8 cellular contexts compared by ENCODE assay signal in the genomic region with DNA sequence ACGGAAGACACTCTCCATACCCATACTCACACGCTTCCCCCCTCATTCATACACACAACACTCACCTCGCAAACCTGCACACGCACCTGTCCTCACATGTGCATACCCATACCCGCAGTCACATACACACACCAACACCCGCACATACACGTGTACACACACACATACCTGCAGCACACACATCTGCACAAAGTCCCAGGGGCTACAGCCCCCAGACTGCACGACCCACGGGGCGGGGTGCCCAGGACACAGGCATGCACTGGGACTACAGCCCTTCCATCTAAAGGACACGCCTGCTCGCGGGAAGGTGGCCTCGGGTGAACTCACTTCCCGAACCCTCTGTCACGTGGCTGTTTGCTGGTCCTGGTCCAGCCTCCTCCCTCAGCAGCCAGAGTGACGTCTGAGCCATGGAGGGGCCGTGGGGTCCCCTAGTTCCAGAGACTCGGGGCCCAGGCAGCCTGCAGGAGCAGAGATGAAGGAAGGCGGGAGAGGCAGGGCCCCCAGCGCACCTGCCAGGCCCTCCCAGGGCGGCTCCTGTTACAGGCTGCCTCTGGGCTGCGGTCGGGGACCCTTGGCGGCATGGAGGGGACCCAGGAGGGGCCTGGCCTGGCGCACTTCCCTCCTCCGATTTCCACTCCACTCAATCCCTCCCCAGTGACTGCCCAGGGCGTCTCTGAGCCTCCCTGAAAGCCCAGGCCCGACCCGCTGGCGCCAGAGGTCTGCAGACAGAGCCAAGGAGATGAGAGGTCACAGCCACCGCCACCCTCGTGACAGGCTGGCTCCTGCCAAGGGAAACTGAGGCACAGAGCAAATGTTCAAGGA. TPM values are rescaled to one million over a fixed set of nuclear protein-coding genes. Genes with fewer than 3 reads are reported as not detected.
DNase-seq lines count a peak whose midpoint lies in the region; ATAC-seq and TF ChIP-seq lines count a peak whose summit lies in the region.

No MANE protein-coding gene starts in this region.

- peak overlapping the region; percentile 82 for H3K4me3 Mint-ChIP-seq in activated naive CD4-positive, alpha-beta T cell treated with anti-CD3 and anti-CD28 coated beads, Interleukin-2, amount 50 U/mL, for 24 hours
- peak overlapping the region; percentile 76 for H3K4me3 Mint-ChIP-seq in dendritic cell treated with granulocyte-macrophage colony-stimulating factor and Interleukin-4, amounts not matched to agents 40 ng/mL and 50 ng/mL, for 4 days

- TF ChIP-seq CTCF in vagina (IDR thresholded peaks at IDR 0.05), result no peak

- ATAC-seq in GM18520 (IDR thresholded peaks at IDR 0.05; ENCODE audit: unreplicated experiment), result no peak
- ATAC-seq in HG02763 (IDR thresholded peaks at IDR 0.05; ENCODE audit: unreplicated experiment), result no peak

- no peak for TF ChIP-seq POLR2A in vagina (IDR thresholded peaks at IDR 0.05)

- intact Hi-C loops in dendritic cell treated with granulocyte-macrophage colony-stimulating factor and Interleukin-4, amounts not matched to agents 40 ng/mL and 50 ng/mL, for 4 days (cut with micrococcal nuclease), result loop anchor here (5.0 to 10.0 kb wide), 2 partner anchors 34 to 109 kb away; no protein-coding TSS in a partner anchor
- intact Hi-C loops in vagina (cut with DNase I), result no loop called here

- H3K27me3 Mint-ChIP-seq in activated naive CD4-positive, alpha-beta T cell treated with anti-CD3 and anti-CD28 coated beads, Interleukin-2, amount 50 U/mL, for 24 hours, result no peaks in the 10 kb centered on the region
- H3K27me3 Mint-ChIP-seq in dendritic cell treated with granulocyte-macrophage colony-stimulating factor and Interleukin-4, amounts not matched to agents 40 ng/mL and 50 ng/mL, for 4 days, result no peaks in the 10 kb centered on the region

- peak overlapping the region in 1 of 2 donors; percentile 17 for H3K4me3 ChIP-seq in vagina

- no peaks in the 10 kb centered on the region for H3K36me3 Mint-ChIP-seq in activated naive CD4-positive, alpha-beta T cell treated with anti-CD3 and anti-CD28 coated beads, Interleukin-2, amount 50 U/mL, for 24 hours
- peaks cover 87% of the 10 kb centered on the region for H3K36me3 Mint-ChIP-seq in dendritic cell treated with granulocyte-macrophage colony-stimulating factor and Interleukin-4, amounts not matched to agents 40 ng/mL and 50 ng/mL, for 4 days (ENCODE audit: low read depth)

- peaks cover 61% of the 10 kb centered on the region for H3K4me1 ChIP-seq in vagina

- H3K4me1 Mint-ChIP-seq in activated naive CD4-positive, alpha-beta T cell treated with anti-CD3 and anti-CD28 coated beads, Interleukin-2, amount 50 U/mL, for 24 hours, result peaks cover 71% of the 10 kb centered on the region
- peaks cover 100% of the 10 kb centered on the region for H3K4me1 Mint-ChIP-seq in dendritic cell treated with granulocyte-macrophage colony-stimulating factor and Interleukin-4, amounts not matched to agents 40 ng/mL and 50 ng/mL, for 4 days (ENCODE audit: low read depth)

- peak overlapping the region; percentile 57 for H3K27ac ChIP-seq in vagina

- no peaks in the 10 kb centered on the region for H3K9me3 Mint-ChIP-seq in activated naive CD4-positive, alpha-beta T cell treated with anti-CD3 and anti-CD28 coated beads, Interleukin-2, amount 50 U/mL, for 24 hours
- no peaks in the 10 kb centered on the region for H3K9me3 Mint-ChIP-seq in dendritic cell treated with granulocyte-macrophage colony-stimulating factor and Interleukin-4, amounts not matched to agents 40 ng/mL and 50 ng/mL, for 4 days

- H3K27me3 ChIP-seq in vagina, result no peaks in the 10 kb centered on the region

- H3K9me3 ChIP-seq in vagina, result no peaks in the 10 kb centered on the region

- no peak for DNase-seq in activated naive CD4-positive, alpha-beta T cell (lab: John Stamatoyannopoulos, UW)
- peak; percentile 27 for DNase-seq in midbrain (lab: John Stamatoyannopoulos, UW)
- DNase-seq in vagina (ENCODE audit: extremely low spot score in 2 of 2), result no peak
- DNase-seq in epidermal melanocyte (ENCODE audit: insufficient read length, low spot score), result no peak

- peak overlapping the region; percentile 10 for H3K27ac Mint-ChIP-seq in activated naive CD4-positive, alpha-beta T cell treated with anti-CD3 and anti-CD28 coated beads, Interleukin-2, amount 50 U/mL, for 24 hours
- H3K27ac Mint-ChIP-seq in dendritic cell treated with granulocyte-macrophage colony-stimulating factor and Interleukin-4, amounts not matched to agents 40 ng/mL and 50 ng/mL, for 4 days, result peak overlapping the region; percentile 91

- H3K36me3 ChIP-seq in vagina, result no peaks in the 10 kb centered on the region

RNA-seq across cellular contexts. Expression of a gene that starts 8.1 kb away (rescaled TPM):
- 21.6 TPM for total RNA-seq in vagina
